Comparison of ENCODE assay signal across 11 cellular contexts in genomic region chr10:61125560-61126250, GRCh38.
DNase-seq lines count a peak whose midpoint lies in the region; ATAC-seq, FAIRE-seq and TF ChIP-seq lines count a peak whose summit lies in the region.
"Had no signal": no experiment of that assay in that cellular context is flagged by ENCODE, and none has a peak within 500 bp of the region (broad histone marks: within the 10 kb centered on the region; RNA-seq: fewer than 3 reads in every experiment).

No MANE protein-coding gene starts in this region.

- H3K9me3 ChIP-seq in HepG2 (ENCODE audit: low read length) (no peaks in the 10 kb centered on the region), endodermal cell (ENCODE audit: control insufficient read depth, low read length) (no peaks in the 10 kb centered on the region)

- no peak for FAIRE-seq in HepG2 (lab: Jason Lieb, UNC)
- FAIRE-seq: H1 had no signal

- DNase-seq in memory B cell (ENCODE audit: low spot score in 2 of 2) (peak in 1 of 2 donors; percentile 10), RPMI8226 (no peak), HepG2 (ENCODE audit: low spot score) (no peak), endodermal cell (no peak)
- DNase-seq: caudate nucleus; stimulated activated CD4-positive, alpha-beta T cell treated with anti-CD3 and anti-CD28 coated beads, Interleukin-4, amount 100 ng/mL, for 4 hours had no signal

- H3K27me3 ChIP-seq in HepG2 (ENCODE audit: control insufficient read depth in 1 of 2, insufficient read depth in 2 of 2, low read length in 2 of 2) (no peaks in the 10 kb centered on the region; a peak in 1 of 5 replicates), endodermal cell (ENCODE audit: control insufficient read depth, insufficient read depth, low read length, poor library complexity, severe bottlenecking) (no peaks in the 10 kb centered on the region)

- H3K79me2 ChIP-seq in HepG2 (ENCODE audit: insufficient read depth, low read length): no peaks in the 10 kb centered on the region

- TF ChIP-seq RAD21 in HepG2 (CRISPR knock-in tag; IDR thresholded peaks at IDR 0.05): no peak

- H3K4me2 ChIP-seq in HepG2 (ENCODE audit: low read depth, low read length): no peak overlapping the region

- H2AFZ ChIP-seq in HepG2 (ENCODE audit: low read length): no peak overlapping the region

- H3K36me3 Mint-ChIP-seq in memory B cell: peaks cover 2% of the 10 kb centered on the region
- H3K36me3 Mint-ChIP-seq in endodermal cell (ENCODE audit: low read depth): no peaks in the 10 kb centered on the region

- H4K20me1 ChIP-seq in HepG2 (ENCODE audit: insufficient read depth, low read length): no peaks in the 10 kb centered on the region

- H3K9me3 Mint-ChIP-seq in memory B cell: no peaks in the 10 kb centered on the region
- H3K9me3 Mint-ChIP-seq in endodermal cell: no peaks in the 10 kb centered on the region
- H3K9me3 Mint-ChIP-seq: activated T-helper 1 cell treated with anti-CD3 and anti-CD28 coated beads, Interleukin-12 subunit alpha, Interleukin-12 subunit beta, Interleukin-2, Interleukin-4 antibody, amounts not matched to agents 30 ng/mL and 10 ng/mL and 1 ng/mL, durations not matched to agents 14 hours and 24 hours and 36 hours had no signal

- H3K36me3 ChIP-seq in HepG2 (replicated peaks in 1 of 2; ENCODE audit: control insufficient read depth in 1 of 2, insufficient read depth in 2 of 2, low read length in 2 of 2) (no peaks in the 10 kb centered on the region), endodermal cell (ENCODE audit: control insufficient read depth, insufficient read depth, low read length) (no peaks in the 10 kb centered on the region)

- H3K4me3 ChIP-seq in HepG2 (replicated peaks in 1 of 3; ENCODE audit: insufficient read depth in 1 of 3, low read depth in 2 of 3, low read length in 3 of 3) (no peak overlapping the region), endodermal cell (ENCODE audit: low read length) (no peak overlapping the region)

- H3K4me3 Mint-ChIP-seq in memory B cell: peak overlapping the region; percentile 35
- no peak overlapping the region for H3K4me3 Mint-ChIP-seq in endodermal cell
- H3K4me3 Mint-ChIP-seq: activated T-helper 1 cell treated with anti-CD3 and anti-CD28 coated beads, Interleukin-12 subunit alpha, Interleukin-12 subunit beta, Interleukin-2, Interleukin-4 antibody, amounts not matched to agents 30 ng/mL and 10 ng/mL and 1 ng/mL, durations not matched to agents 14 hours and 24 hours and 36 hours had no signal

- H3K4me1 ChIP-seq in HepG2 (ENCODE audit: insufficient read depth, low read length) (no peaks in the 10 kb centered on the region), endodermal cell (ENCODE audit: control insufficient read depth, insufficient read depth, low read length) (no peaks in the 10 kb centered on the region)

- 31% methylated on average over 3 of the region's 3 CpGs for WGBS in HepG2 (ENCODE audit: low lambda C conversion rate)
- 83 to 86% methylated on average over 2 to 3 of the region's 3 CpGs for WGBS in endodermal cell (ENCODE audit: insufficient coverage in 1 of 2, insufficient read length in 1 of 2), 2 experiments

- H3K27me3 Mint-ChIP-seq in memory B cell (no peaks in the 10 kb centered on the region), endodermal cell (ENCODE audit: insufficient read depth) (no peaks in the 10 kb centered on the region)

- ATAC-seq in GM18873 (IDR thresholded peaks at IDR 0.05; ENCODE audit: low FRiP score, unreplicated experiment) (peak; percentile 76), GM21737 (IDR thresholded peaks at IDR 0.05; ENCODE audit: unreplicated experiment) (peak; percentile 81), HG03442 (IDR thresholded peaks at IDR 0.05; ENCODE audit: unreplicated experiment) (peak; percentile 80), memory B cell (ENCODE audit: low read depth) (peak; percentile 89), HepG2 (no peak)

- TF ChIP-seq EP300 in HepG2 (IDR thresholded peaks at IDR 0.05; ENCODE audit: low read depth in 2 of 2, low read length in 2 of 2): no peak
- no peak for TF ChIP-seq EP300 in HepG2 (CRISPR knock-in tag; IDR thresholded peaks at IDR 0.05; ENCODE audit: borderline replicate concordance)

- POLR2A ChIA-PET in HepG2 (lab: Yijun Ruan, JAX): no interaction called here

- H3K4me1 Mint-ChIP-seq in memory B cell (peaks cover 37% of the 10 kb centered on the region), endodermal cell (no peaks in the 10 kb centered on the region)

- H3K27ac Mint-ChIP-seq in memory B cell: peak overlapping the region; percentile 90
- no peak overlapping the region for H3K27ac Mint-ChIP-seq in endodermal cell
- H3K27ac Mint-ChIP-seq: activated T-helper 1 cell treated with anti-CD3 and anti-CD28 coated beads, Interleukin-12 subunit alpha, Interleukin-12 subunit beta, Interleukin-2, Interleukin-4 antibody, amounts not matched to agents 30 ng/mL and 10 ng/mL and 1 ng/mL, durations not matched to agents 14 hours and 24 hours and 36 hours had no signal

- H3K9ac ChIP-seq in HepG2 (ENCODE audit: insufficient read depth, low read depth, low read length) (no peak overlapping the region), endodermal cell (ENCODE audit: extremely low read depth, low read length, poor library complexity, severe bottlenecking) (no peak overlapping the region)

- no peak for TF ChIP-seq POLR2A in HepG2 (IDR thresholded peaks at IDR 0.05; ENCODE audit: insufficient read depth in 1 of 2, low read depth in 2 of 2, low read length in 2 of 2)

- H3K27ac ChIP-seq in HepG2 (ENCODE audit: extremely low read length, insufficient read depth, low read length): no peak overlapping the region
- H3K27ac ChIP-seq in endodermal cell (ENCODE audit: low read depth, low read length): no peak overlapping the region

- in situ Hi-C loops in HepG2 (cut with HindIII; ENCODE audit: extremely low pct_ligation_motif_present, low pct_unique_long_range_greater_than_20kb): no loop called here

- no TSS peak for BruUV-seq in HepG2 (replicated peaks; lab: Mats Ljungman, UMichigan)

- intact Hi-C loops in HepG2 (cut with micrococcal nuclease; ENCODE audit: unreplicated experiment): no loop called here

- TF ChIP-seq CTCF in HepG2 (CRISPR knock-in tag; IDR thresholded peaks at IDR 0.05) (no peak), endodermal cell (conservative IDR thresholded peaks at IDR 0.05) (no peak)

- CTCF ChIA-PET in HepG2 (lab: Yijun Ruan, JAX; ENCODE audit: low intra/inter-chr PET ratio, low total read pairs): no interaction called here

TF ChIP-seq in HepG2, 621 proteins besides CTCF, POLR2A, EP300 and RAD21 (continues in another document):
- TF ChIP-seq, protein P1, sequence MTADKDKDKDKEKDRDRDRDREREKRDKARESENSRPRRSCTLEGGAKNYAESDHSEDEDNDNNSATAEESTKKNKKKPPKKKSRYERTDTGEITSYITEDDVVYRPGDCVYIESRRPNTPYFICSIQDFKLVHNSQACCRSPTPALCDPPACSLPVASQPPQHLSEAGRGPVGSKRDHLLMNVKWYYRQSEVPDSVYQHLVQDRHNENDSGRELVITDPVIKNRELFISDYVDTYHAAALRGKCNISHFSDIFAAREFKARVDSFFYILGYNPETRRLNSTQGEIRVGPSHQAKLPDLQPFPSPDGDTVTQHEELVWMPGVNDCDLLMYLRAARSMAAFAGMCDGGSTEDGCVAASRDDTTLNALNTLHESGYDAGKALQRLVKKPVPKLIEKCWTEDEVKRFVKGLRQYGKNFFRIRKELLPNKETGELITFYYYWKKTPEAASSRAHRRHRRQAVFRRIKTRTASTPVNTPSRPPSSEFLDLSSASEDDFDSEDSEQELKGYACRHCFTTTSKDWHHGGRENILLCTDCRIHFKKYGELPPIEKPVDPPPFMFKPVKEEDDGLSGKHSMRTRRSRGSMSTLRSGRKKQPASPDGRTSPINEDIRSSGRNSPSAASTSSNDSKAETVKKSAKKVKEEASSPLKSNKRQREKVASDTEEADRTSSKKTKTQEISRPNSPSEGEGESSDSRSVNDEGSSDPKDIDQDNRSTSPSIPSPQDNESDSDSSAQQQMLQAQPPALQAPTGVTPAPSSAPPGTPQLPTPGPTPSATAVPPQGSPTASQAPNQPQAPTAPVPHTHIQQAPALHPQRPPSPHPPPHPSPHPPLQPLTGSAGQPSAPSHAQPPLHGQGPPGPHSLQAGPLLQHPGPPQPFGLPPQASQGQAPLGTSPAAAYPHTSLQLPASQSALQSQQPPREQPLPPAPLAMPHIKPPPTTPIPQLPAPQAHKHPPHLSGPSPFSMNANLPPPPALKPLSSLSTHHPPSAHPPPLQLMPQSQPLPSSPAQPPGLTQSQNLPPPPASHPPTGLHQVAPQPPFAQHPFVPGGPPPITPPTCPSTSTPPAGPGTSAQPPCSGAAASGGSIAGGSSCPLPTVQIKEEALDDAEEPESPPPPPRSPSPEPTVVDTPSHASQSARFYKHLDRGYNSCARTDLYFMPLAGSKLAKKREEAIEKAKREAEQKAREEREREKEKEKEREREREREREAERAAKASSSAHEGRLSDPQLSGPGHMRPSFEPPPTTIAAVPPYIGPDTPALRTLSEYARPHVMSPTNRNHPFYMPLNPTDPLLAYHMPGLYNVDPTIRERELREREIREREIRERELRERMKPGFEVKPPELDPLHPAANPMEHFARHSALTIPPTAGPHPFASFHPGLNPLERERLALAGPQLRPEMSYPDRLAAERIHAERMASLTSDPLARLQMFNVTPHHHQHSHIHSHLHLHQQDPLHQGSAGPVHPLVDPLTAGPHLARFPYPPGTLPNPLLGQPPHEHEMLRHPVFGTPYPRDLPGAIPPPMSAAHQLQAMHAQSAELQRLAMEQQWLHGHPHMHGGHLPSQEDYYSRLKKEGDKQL (CRISPR knock-in tag; IDR thresholded peaks at IDR 0.05; ENCODE audit: low read depth): no peak
- TF ChIP-seq RXRA (CRISPR knock-in tag; IDR thresholded peaks at IDR 0.05): no peak
- no peak for TF ChIP-seq RFX3 (CRISPR knock-in tag; IDR thresholded peaks at IDR 0.05)
- TF ChIP-seq ZBTB1 (CRISPR knock-in tag; IDR thresholded peaks at IDR 0.05; ENCODE audit: borderline replicate concordance): no peak
- TF ChIP-seq ZNF772 (CRISPR knock-in tag; IDR thresholded peaks at IDR 0.05): no peak
- no peak for TF ChIP-seq ZFAT (CRISPR knock-in tag; conservative IDR thresholded peaks at IDR 0.05)
